Comparison of ENCODE assay signal across 20 cellular contexts in the genomic region with DNA sequence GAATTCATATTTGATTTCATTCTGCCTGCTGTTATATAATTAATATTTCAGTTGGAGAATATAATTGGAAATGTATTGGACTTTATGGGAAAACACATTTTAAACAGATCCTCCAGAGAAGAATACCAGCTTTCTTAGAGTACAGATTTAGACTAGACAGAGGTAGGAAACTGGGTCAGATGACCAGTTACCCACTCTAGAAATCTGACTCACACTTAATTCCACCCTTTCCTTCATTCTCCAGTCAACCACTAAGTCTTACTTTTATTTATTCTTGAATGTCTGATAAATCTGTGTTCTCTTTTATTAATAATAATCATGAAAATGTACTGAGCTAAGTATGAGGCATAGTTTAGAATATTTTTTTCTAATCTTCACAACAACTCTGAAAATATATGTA.
DNase-seq lines count a peak whose midpoint lies in the region; ATAC-seq and TF ChIP-seq lines count a peak whose summit lies in the region.
"Had no signal": no experiment of that assay in that cellular context is flagged by ENCODE, and none has a peak within 500 bp of the region (broad histone marks: within the 10 kb centered on the region; RNA-seq: fewer than 3 reads in every experiment).

No MANE protein-coding gene starts in this region.

- no peaks in the 10 kb centered on the region for H3K9me3 ChIP-seq in smooth muscle cell (replicated peaks; ENCODE audit: low read depth)
- H3K9me3 ChIP-seq in body of pancreas = no peaks in the 10 kb centered on the region

- no peak overlapping the region for H3K27ac Mint-ChIP-seq in activated naive CD4-positive, alpha-beta T cell treated with anti-CD3 and anti-CD28 coated beads, Interleukin-2, amount 50 U/mL, for 72 hours
- H3K27ac Mint-ChIP-seq: activated CD4-positive, alpha-beta T cell treated with anti-CD3 and anti-CD28 coated beads, Interleukin-2, amount 10 ng/mL, durations not matched to agents 24 days and 14 days; stimulated activated effector memory CD8-positive, alpha-beta T cell treated with anti-CD3 and anti-CD28 coated beads, Interleukin-12 subunit alpha, Interleukin-12 subunit beta, amount 100 ng/mL, for 72 hours had no signal

- TF ChIP-seq CTCF in fibroblast of mammary gland (conservative IDR thresholded peaks at IDR 0.05; ENCODE audit: control insufficient read depth, insufficient read depth, low read depth, low read length) = no peak
- no peak for TF ChIP-seq CTCF in smooth muscle cell (IDR thresholded peaks at IDR 0.05; ENCODE audit: borderline replicate concordance, insufficient read depth, poor library complexity, severe bottlenecking)
- TF ChIP-seq CTCF in body of pancreas (IDR thresholded peaks at IDR 0.05) = no peak

- H3K27ac ChIP-seq in smooth muscle cell (ENCODE audit: low read depth) = peak overlapping the region; percentile 51
- no peak overlapping the region for H3K27ac ChIP-seq in body of pancreas

- H3K4me3 ChIP-seq in fibroblast of mammary gland (ENCODE audit: control insufficient read depth, low read depth, low read length) (no peak overlapping the region), smooth muscle cell (no peak overlapping the region), body of pancreas (no peak overlapping the region)

- intact Hi-C loops in body of pancreas (cut with DNase I) = no loop called here

- peak; percentile 51 for DNase-seq in GM03348 (ENCODE audit: low spot score)
- peak; percentile 55 for DNase-seq in amniotic epithelial cell (ENCODE audit: low read depth)
- peak; percentile 34 for DNase-seq in fibroblast of mammary gland (ENCODE audit: low read depth)
- no peak for DNase-seq in smooth muscle cell (lab: John Stamatoyannopoulos, UW; ENCODE audit: unreplicated experiment)
- no peak for DNase-seq in activated naive CD4-positive, alpha-beta T cell treated with anti-CD3 and anti-CD28 coated beads, Interleukin-2, amount 50 U/mL, for 72 hours (ENCODE audit: low spot score in 2 of 2)
- no peak for DNase-seq in body of pancreas
- DNase-seq: activated CD4-positive, alpha-beta T cell treated with anti-CD3 and anti-CD28 coated beads, Interleukin-2, amount 10 ng/mL, durations not matched to agents 24 days and 14 days; activated CD8-positive, alpha-beta memory T cell treated with anti-CD3 and anti-CD28 coated beads, Interleukin-2, amount 50 U/mL, for 4 hours; activated gamma-delta T cell; amygdala; GOT3; Kasumi-1; left ventricle myocardium superior; NCI-H1105; NCI-H2107; NCI-H510A treated with DMSO at 0.1 percent for 48 hours; right cardiac atrium had no signal

- H3F3A ChIP-seq in smooth muscle cell (ENCODE audit: low read depth) = no peaks in the 10 kb centered on the region

- no peak overlapping the region for H3K9ac ChIP-seq in smooth muscle cell (ENCODE audit: low read depth)

- peaks cover 6 to 8% of the 10 kb centered on the region in 2 donors for H3K9me3 Mint-ChIP-seq in activated naive CD4-positive, alpha-beta T cell treated with anti-CD3 and anti-CD28 coated beads, Interleukin-2, amount 50 U/mL, for 72 hours

- no peaks in the 10 kb centered on the region for H3K79me2 ChIP-seq in smooth muscle cell (ENCODE audit: low read depth)

- H3K4me2 ChIP-seq in smooth muscle cell = peak overlapping the region; percentile 39

- peaks cover 6% of the 10 kb centered on the region for H3K27me3 ChIP-seq in smooth muscle cell (ENCODE audit: low read depth)
- H3K27me3 ChIP-seq in body of pancreas = no peaks in the 10 kb centered on the region

- TF ChIP-seq POLR2A in body of pancreas (IDR thresholded peaks at IDR 0.05) = no peak

- peaks cover 0 to 9% of the 10 kb centered on the region in 2 donors for H3K36me3 Mint-ChIP-seq in activated naive CD4-positive, alpha-beta T cell treated with anti-CD3 and anti-CD28 coated beads, Interleukin-2, amount 50 U/mL, for 72 hours
- H3K36me3 Mint-ChIP-seq: stimulated activated effector memory CD8-positive, alpha-beta T cell treated with anti-CD3 and anti-CD28 coated beads, Interleukin-12 subunit alpha, Interleukin-12 subunit beta, amount 100 ng/mL, for 72 hours had no signal

- ATAC-seq in activated naive CD4-positive, alpha-beta T cell treated with anti-CD3 and anti-CD28 coated beads, Interleukin-2, amount 50 U/mL, for 72 hours = no peak
- ATAC-seq in body of pancreas (no peak), GM19328 (IDR thresholded peaks at IDR 0.05; ENCODE audit: unreplicated experiment) (no peak)
- ATAC-seq: left ventricle myocardium superior; right cardiac atrium; Right ventricle myocardium inferior; stimulated activated effector memory CD8-positive, alpha-beta T cell treated with anti-CD3 and anti-CD28 coated beads, Interleukin-12 subunit alpha, Interleukin-12 subunit beta, amount 100 ng/mL, for 72 hours had no signal

- no peaks in the 10 kb centered on the region for H4K20me1 ChIP-seq in smooth muscle cell (ENCODE audit: low read depth)

- H3K4me1 ChIP-seq in smooth muscle cell (ENCODE audit: low read depth) (no peaks in the 10 kb centered on the region), body of pancreas (no peaks in the 10 kb centered on the region)

- H2AFZ ChIP-seq in smooth muscle cell (ENCODE audit: low read depth) = no peak overlapping the region

- no peaks in the 10 kb centered on the region for H3K36me3 ChIP-seq in smooth muscle cell (ENCODE audit: low read depth)
- H3K36me3 ChIP-seq in body of pancreas (replicated peaks in 1 of 2; ENCODE audit: insufficient read depth in 1 of 2, low read depth in 2 of 2) = no peaks in the 10 kb centered on the region

Comparison
In these comparisons a context has a peak if more than half of its experiments do, and no peak if none do; other contexts are left out.
1. DNase-seq: peak in GM03348 (single experiment), amniotic epithelial cell (single experiment) and fibroblast of mammary gland (single experiment); none in smooth muscle cell (single experiment), activated naive CD4-positive, alpha-beta T cell treated with anti-CD3 and anti-CD28 coated beads, Interleukin-2, amount 50 U/mL, for 72 hours (0 of 2) and body of pancreas (0 of 4).